ENCODE assay signal across 1 cellular context in the genomic region with DNA sequence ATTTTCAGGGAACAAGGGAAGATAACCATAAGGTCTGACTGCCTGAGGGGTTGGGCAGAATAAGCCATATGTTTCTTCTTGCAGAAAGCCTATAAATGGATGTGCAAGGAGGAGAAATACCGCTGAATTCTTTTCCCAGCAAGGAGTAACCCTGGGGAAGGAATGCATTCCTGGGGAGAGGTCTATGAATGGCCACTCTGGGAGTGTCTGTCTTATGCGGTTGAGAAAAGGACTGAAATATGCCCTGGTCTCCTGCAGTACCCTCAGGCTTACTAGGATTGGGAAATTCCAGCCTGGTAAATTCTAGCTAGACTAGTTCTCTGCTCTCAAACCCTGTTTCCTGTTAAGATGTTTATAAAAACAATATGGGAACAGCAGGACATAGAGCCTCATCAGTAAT.
TF ChIP-seq lines count a peak whose summit lies in the region.

No MANE protein-coding gene starts in this region.

TF ChIP-seq in H1, 55 proteins besides CTCF, POLR2A, EP300 and RAD21:
- TF ChIP-seq TEAD4 (IDR thresholded peaks at IDR 0.05; ENCODE audit: low read depth, low read length) (peak; percentile 72), CEBPB (IDR thresholded peaks at IDR 0.05; ENCODE audit: low read depth, low read length) (peak; percentile 13; the same call in 1 of the 2 replicates)
